14 cellular contexts compared by ENCODE assay signal in genomic region chr2:164785447-164785846, GRCh38. TPM values are rescaled to one million over a fixed set of nuclear protein-coding genes. Genes with fewer than 3 reads are reported as not detected.
DNase-seq lines count a peak whose midpoint lies in the region; ATAC-seq, FAIRE-seq and TF ChIP-seq lines count a peak whose summit lies in the region.
"Had no signal": no experiment of that assay in that cellular context is flagged by ENCODE, and none has a peak within 500 bp of the region (broad histone marks: within the 10 kb centered on the region; RNA-seq: fewer than 3 reads in every experiment).

No MANE protein-coding gene starts in this region.

- intact Hi-C loops in OCI-LY7 (cut with micrococcal nuclease; ENCODE audit: unreplicated experiment) (no loop called here), dorsolateral prefrontal cortex (cut with DNase I) (no loop called here), mucosa of descending colon (cut with DNase I, micrococcal nuclease) (no loop called here)

- POLR2A ChIA-PET in OCI-LY7 (lab: Charles Lee) = interaction anchor here (0.6 to 3.1 kb wide), 11 partner anchors 10 to 121 kb away, joined by 3 to 12 read pairs (median 4); no protein-coding TSS in a partner anchor

- no peak for DNase-seq in OCI-LY7 (ENCODE audit: low spot score)
- no peak for DNase-seq in dorsolateral prefrontal cortex
- no peak for DNase-seq in mucosa of descending colon
- DNase-seq in tibial nerve (ENCODE audit: low spot score in 2 of 2) = no peak
- DNase-seq in urothelium cell line (ENCODE audit: low spot score) = no peak
- no peak for DNase-seq in inferior parietal cortex (ENCODE audit: extremely low spot score)
- no peak for DNase-seq in ureter (ENCODE audit: low spot score)
- DNase-seq: amygdala; Calu3; NCI-H146; stimulated activated naive CD4-positive, alpha-beta T cell treated with Interleukin-2 at 50 U/mL for 16 hours; T-helper 2 cell had no signal

- no peaks in the 10 kb centered on the region for H3K9me2 ChIP-seq in OCI-LY7 (ENCODE audit: insufficient read depth, low read length)

- H3K27ac ChIP-seq in OCI-LY7 (ENCODE audit: low read depth, low read length, poor library complexity, severe bottlenecking) (no peak overlapping the region), dorsolateral prefrontal cortex (peak overlapping the region in 38 of 59 donors; percentile 1 to 81 (median 55)), tibial nerve (peak overlapping the region; percentile 9 to 76 (median 68))

- CTCF ChIA-PET in OCI-LY7 (lab: Charles Lee; ENCODE audit: unreplicated experiment) = interaction anchor here (1.5 kb wide), 1 partner anchor 23 kb away, joined by 5 read pairs; no protein-coding TSS in a partner anchor

- peaks cover 4% of the 10 kb centered on the region for H3K4me1 ChIP-seq in OCI-LY7 (ENCODE audit: insufficient read depth, low read length, poor library complexity, severe bottlenecking)
- peaks cover 7% of the 10 kb centered on the region for H3K4me1 ChIP-seq in mucosa of descending colon (ENCODE audit: low read depth)
- peaks cover 0 to 66% (median 10%) of the 10 kb centered on the region in 4 donors for H3K4me1 ChIP-seq in tibial nerve

- no peak for FAIRE-seq in urothelium cell line (lab: Jason Lieb, UNC)
- FAIRE-seq: frontal cortex had no signal

- no peaks in the 10 kb centered on the region for H3K79me2 ChIP-seq in OCI-LY7 (ENCODE audit: insufficient read depth, low read depth, low read length)

- no peak overlapping the region for H3K4me3 ChIP-seq in OCI-LY7 (ENCODE audit: low read depth, low read length, poor library complexity, severe bottlenecking)
- no peak overlapping the region for H3K4me3 ChIP-seq in dorsolateral prefrontal cortex
- H3K4me3 ChIP-seq in mucosa of descending colon = no peak overlapping the region
- no peak overlapping the region for H3K4me3 ChIP-seq in tibial nerve

- H3K36me3 ChIP-seq in OCI-LY7 (ENCODE audit: insufficient read depth, low read length) (no peaks in the 10 kb centered on the region), mucosa of descending colon (ENCODE audit: low read depth) (no peaks in the 10 kb centered on the region), tibial nerve (no peaks in the 10 kb centered on the region)

- no TSS peak for BruUV-seq in OCI-LY7 (replicated peaks; lab: Mats Ljungman, UMichigan)

- no peak for TF ChIP-seq EP300 in tibial nerve (IDR thresholded peaks at IDR 0.05)

- H3K9me3 ChIP-seq in OCI-LY7 (ENCODE audit: low read length) (no peaks in the 10 kb centered on the region), mucosa of descending colon (no peaks in the 10 kb centered on the region), tibial nerve (no peaks in the 10 kb centered on the region)

- no peak for TF ChIP-seq POLR2A in tibial nerve (IDR thresholded peaks at IDR 0.05)

- TF ChIP-seq CTCF in OCI-LY7 (conservative IDR thresholded peaks at IDR 0.05; ENCODE audit: low read length) = no peak
- no peak for TF ChIP-seq CTCF in dorsolateral prefrontal cortex (IDR thresholded peaks at IDR 0.05 in 54 of 56, conservative IDR thresholded peaks at IDR 0.05 in 2 of 56; ENCODE audit: low read depth in 1 of 56, partially characterized antibody in 56 of 56)
- no peak for TF ChIP-seq CTCF in mucosa of descending colon (IDR thresholded peaks at IDR 0.05)
- no peak for TF ChIP-seq CTCF in tibial nerve (IDR thresholded peaks at IDR 0.05)

- H4K20me1 ChIP-seq in OCI-LY7 (ENCODE audit: insufficient read depth, low read length) = no peaks in the 10 kb centered on the region

- 6 to 10% methylated on average over 1 of the region's 1 CpG for WGBS in tibial nerve, 2 donors

- ATAC-seq in mucosa of descending colon (peak; percentile 8), GM21381 (IDR thresholded peaks at IDR 0.05; ENCODE audit: unreplicated experiment) (no peak)

- H3K27me3 ChIP-seq in dorsolateral prefrontal cortex (no peaks in the 10 kb centered on the region), tibial nerve (no peaks in the 10 kb centered on the region)

- H2AFZ ChIP-seq in OCI-LY7 (ENCODE audit: low read length) = peak overlapping the region; percentile 65

- H3K4me2 ChIP-seq in OCI-LY7 (ENCODE audit: low read length) = no peak overlapping the region

RNA-seq across cellular contexts. Expression of gene COBLL1, which starts 56.2 kb away (rescaled TPM):
- total RNA-seq in OCI-LY7 (2014; rRNA removed; shearing (Covaris generic)) = 0.79 and 0.88 TPM in 2 replicates
- total RNA-seq in OCI-LY7 (2022) (40.3 and 40.7 TPM in 2 replicates), dorsolateral prefrontal cortex (10 to 100 TPM; 11.3 to 54.1 (median 24.6) TPM), mucosa of descending colon (10 to 100 TPM; 19.5 to 30.0 (median 26.1) TPM), tibial nerve (100 to 1,000 TPM; 117 to 190 (median 146) TPM), ureter (207 TPM)
